In genomic region chr2:61620244-61621159, GRCh38 we compare ENCODE assay signal across 1 cellular context.
TF ChIP-seq lines count a peak whose summit lies in the region.

No MANE protein-coding gene starts in this region.

TF ChIP-seq in HEK293, 187 proteins besides CTCF, POLR2A, EP300 and RAD21 (continued from another document):
- TF ChIP-seq ZNF335 (tag by site-specific recombination; conservative IDR thresholded peaks at IDR 0.05) (0 out of 2 replicates have a peak, but pooled peaks have one; percentile 41), ZNF366 (tag by site-specific recombination; conservative IDR thresholded peaks at IDR 0.05) (0 out of 2 replicates have a peak, but pooled peaks have one; percentile 25), PRDM1 (tag by site-specific recombination; IDR thresholded peaks at IDR 0.05) (0 out of 2 replicates have a peak, but pooled peaks have one; percentile 26), BCL11B (tag by site-specific recombination; IDR thresholded peaks at IDR 0.05; ENCODE audit: low read depth) (no peak), ZNF449 (tag by site-specific recombination; IDR thresholded peaks at IDR 0.05) (peak; percentile 98), ZNF837 (tag by site-specific recombination; IDR thresholded peaks at IDR 0.05) (no peak), ZNF394 (tag by site-specific recombination; IDR thresholded peaks at IDR 0.05; ENCODE audit: borderline replicate concordance) (peak; percentile 100), PRDM10 (tag by site-specific recombination; IDR thresholded peaks at IDR 0.05) (peak; percentile 70), ZNF404 (tag by site-specific recombination; IDR thresholded peaks at IDR 0.05) (no peak), ZNF274 (IDR thresholded peaks at IDR 0.05; ENCODE audit: low read length) (no peak), ZNF274 (tag by site-specific recombination; IDR thresholded peaks at IDR 0.05; ENCODE audit: borderline replicate concordance) (no peak), SP3 (tag by site-specific recombination; IDR thresholded peaks at IDR 0.05) (peak; percentile 39; the same call in 1 of the 2 replicates), ZSCAN23 (tag by site-specific recombination; IDR thresholded peaks at IDR 0.05) (no peak), HIC1 (tag by site-specific recombination; IDR thresholded peaks at IDR 0.05) (peak; percentile 61; the same call in 1 of the 2 replicates), ZNF121 (tag by site-specific recombination; IDR thresholded peaks at IDR 0.05) (no peak), ZNF184 (tag by site-specific recombination; IDR thresholded peaks at IDR 0.05) (no peak), PATZ1 (tag by site-specific recombination; IDR thresholded peaks at IDR 0.05) (0 out of 2 replicates have a peak, but pooled peaks have one; percentile 14), ZNF600 (tag by site-specific recombination; IDR thresholded peaks at IDR 0.05) (peak; percentile 37; the same call in 1 of the 2 replicates), ZNF660 (tag by site-specific recombination; IDR thresholded peaks at IDR 0.05) (peak; percentile 65; the same call in 1 of the 2 replicates), YY1 (tag by site-specific recombination; IDR thresholded peaks at IDR 0.05) (no peak), SP7 (tag by site-specific recombination; IDR thresholded peaks at IDR 0.05) (peak; percentile 67), ZNF558 (tag by site-specific recombination; IDR thresholded peaks at IDR 0.05) (peak; percentile 41; the same call in 1 of the 2 replicates), ZBTB49 (tag by site-specific recombination; IDR thresholded peaks at IDR 0.05; ENCODE audit: low read depth) (no peak), ZNF292 (tag by site-specific recombination; IDR thresholded peaks at IDR 0.05; ENCODE audit: borderline replicate concordance, low read depth) (no peak), GLIS1 (tag by site-specific recombination; IDR thresholded peaks at IDR 0.05) (0 out of 2 replicates have a peak, but pooled peaks have one; percentile 11), SCRT2 (tag by site-specific recombination; IDR thresholded peaks at IDR 0.05) (peak; percentile 88), ZFP41 (tag by site-specific recombination; IDR thresholded peaks at IDR 0.05; ENCODE audit: borderline replicate concordance) (no peak)
